In genomic region chr6:348860-349396, GRCh38 we compare ENCODE assay signal across 1 cellular context.
TF ChIP-seq lines count a peak whose summit lies in the region.

No MANE protein-coding gene starts in this region.

TF ChIP-seq in GM12878, 131 proteins besides CTCF, POLR2A, EP300 and RAD21 (continued from another document):
- TF ChIP-seq ZNF592 (IDR thresholded peaks at IDR 0.05), result no peak
